ENCODE assay signal across 8 cellular contexts in the genomic region with DNA sequence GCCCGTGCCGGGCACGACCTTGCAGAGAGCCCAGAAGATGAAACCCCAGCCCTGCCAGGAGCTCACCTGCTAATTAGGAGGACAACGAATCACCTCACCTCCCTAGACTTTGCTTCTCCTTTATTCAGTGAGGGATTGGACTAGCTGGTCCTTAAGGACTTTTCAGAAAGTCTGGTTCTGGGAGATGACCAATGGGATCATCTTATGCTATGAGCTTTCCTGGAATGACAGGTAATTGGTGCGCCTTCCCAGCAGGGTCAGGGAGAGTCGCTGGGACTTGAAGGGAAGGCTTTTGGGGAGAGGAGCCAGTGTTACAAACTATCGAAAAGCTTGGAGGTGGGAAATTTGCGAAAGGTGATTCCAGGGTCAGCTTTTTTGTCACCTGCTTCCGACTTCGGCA.
DNase-seq lines count a peak whose midpoint lies in the region; ATAC-seq and TF ChIP-seq lines count a peak whose summit lies in the region.
"Not testable (repeated sequence)": the region's sequence is repeated elsewhere in the genome, so short reads cannot be mapped to it uniquely, and the experiment has no call there.

No MANE protein-coding gene starts in this region.

- H3K79me1 ChIP-seq in IMR-90 (ENCODE audit: low read depth in 1 of 2, low read length in 2 of 2), result not testable (repeated sequence)

- not testable (repeated sequence) for H2BK20ac ChIP-seq in IMR-90 (ENCODE audit: low read depth, low read length)

- H3K27ac ChIP-seq in IMR-90 (ENCODE audit: insufficient read depth, low read length); neural progenitor cell; thymus (ENCODE audit: low read depth): not testable (repeated sequence)

- not testable (repeated sequence) for H3K23ac ChIP-seq in IMR-90 (ENCODE audit: low read depth, low read length)

- POLR2A ChIA-PET in IMR-90 (lab: Charles Lee; ENCODE audit: unreplicated experiment), result not testable (repeated sequence)

- H3K36me3 ChIP-seq in IMR-90 (ENCODE audit: control insufficient read depth, insufficient read depth, low read length); endocrine pancreas (ENCODE audit: control insufficient read depth, insufficient read depth, low read length); neural progenitor cell; thymus (ENCODE audit: control insufficient read depth, insufficient read depth): not testable (repeated sequence)

- TF ChIP-seq CTCF in Calu3 (IDR thresholded peaks at IDR 0.05; ENCODE audit: unreplicated experiment); IMR-90 (conservative IDR thresholded peaks at IDR 0.05; ENCODE audit: low read depth, low read length); neural progenitor cell (IDR thresholded peaks at IDR 0.05): not testable (repeated sequence)

- H2BK15ac ChIP-seq in IMR-90 (ENCODE audit: low read depth, low read length), result not testable (repeated sequence)

- whole genome bisulfite sequencing in IMR-90 (ENCODE audit: extremely low coverage in 2 of 2, insufficient read length in 1 of 2), 2 experiments, result no CpG with 5 or more reads among the region's 10 CpGs
- 47% methylated on average over 9 of the region's 10 CpGs for WGBS in thymus

- DNase-seq in Calu3, result peak; percentile 7
- DNase-seq in IMR-90; activated naive CD4-positive, alpha-beta T cell treated with anti-CD3 and anti-CD28 coated beads for 36 hours; immature natural killer cell: not testable (repeated sequence)
- DNase-seq in OCI-M1 (lab: John Stamatoyannopoulos, UW), result peak; percentile 34
- DNase-seq in neural progenitor cell (ENCODE audit: low spot score), result peak; percentile 9

- dilution Hi-C loops in IMR-90 (cut with HindIII; ENCODE audit: low sequenced_read_pairs, unreplicated experiment), result not testable (repeated sequence)

- not testable (repeated sequence) for H3K14ac ChIP-seq in IMR-90 (replicated peaks; ENCODE audit: low read depth, low read length)

- peak overlapping the region; percentile 99 for H3K4me3 Mint-ChIP-seq in Calu3 (ENCODE audit: low read depth, unreplicated experiment)
- H3K4me3 Mint-ChIP-seq in activated naive CD4-positive, alpha-beta T cell treated with anti-CD3 and anti-CD28 coated beads for 36 hours, result peak overlapping the region; percentile 93
- H3K4me3 Mint-ChIP-seq in immature natural killer cell, result peak overlapping the region; percentile 97 to 99 (median 98)
- peak overlapping the region; percentile 97 for H3K4me3 Mint-ChIP-seq in neural progenitor cell

- CTCF ChIA-PET in Calu3 (lab: Charles Lee); IMR-90 (lab: Yijun Ruan, JAX): not testable (repeated sequence)
- CTCF ChIA-PET in activated naive CD4-positive, alpha-beta T cell treated with anti-CD3 and anti-CD28 coated beads for 36 hours (lab: Charles Lee), result interaction anchor here (1.1 kb wide), 1 partner anchor 212 kb away, joined by 3 read pairs; no protein-coding TSS in a partner anchor

- not testable (repeated sequence) for ATAC-seq in IMR-90 (ENCODE audit: low read depth)

- not testable (repeated sequence) for H2AK9ac ChIP-seq in IMR-90 (replicated peaks; ENCODE audit: low read depth, low read length, poor library complexity)

- H3F3A ChIP-seq in neural progenitor cell (ENCODE audit: low read depth), result not testable (repeated sequence)

- H3K27ac Mint-ChIP-seq in Calu3 (ENCODE audit: unreplicated experiment) (peak overlapping the region; percentile 78), immature natural killer cell (peak overlapping the region in 5 of 6 donors; percentile 19 to 91 (median 89))
- peak overlapping the region; percentile 91 for H3K27ac Mint-ChIP-seq in activated naive CD4-positive, alpha-beta T cell treated with anti-CD3 and anti-CD28 coated beads for 36 hours
- H3K27ac Mint-ChIP-seq in neural progenitor cell, result not testable (repeated sequence)

- not testable (repeated sequence) for H3K4me1 ChIP-seq in IMR-90 (ENCODE audit: control insufficient read depth, insufficient read depth, low read length); endocrine pancreas (ENCODE audit: control insufficient read depth, insufficient read depth, low read length); neural progenitor cell; thymus (ENCODE audit: control insufficient read depth, insufficient read depth, low read length)

- not testable (repeated sequence) for TF ChIP-seq RAD21 in IMR-90 (IDR thresholded peaks at IDR 0.05; ENCODE audit: low read length)

- not testable (repeated sequence) for H3K9me3 Mint-ChIP-seq in Calu3 (ENCODE audit: low read depth, unreplicated experiment); activated naive CD4-positive, alpha-beta T cell treated with anti-CD3 and anti-CD28 coated beads for 36 hours; immature natural killer cell; neural progenitor cell

- H3K9me3 ChIP-seq in IMR-90 (ENCODE audit: control insufficient read depth, insufficient read depth, low read length); endocrine pancreas (ENCODE audit: control insufficient read depth, low read length); neural progenitor cell (ENCODE audit: low read depth); thymus (ENCODE audit: control insufficient read depth): not testable (repeated sequence)

- not testable (repeated sequence) for H2BK120ac ChIP-seq in IMR-90 (ENCODE audit: low read depth, low read length)

- not testable (repeated sequence) for H3K79me2 ChIP-seq in neural progenitor cell (ENCODE audit: low read depth)

- H3K4me1 Mint-ChIP-seq in Calu3 (ENCODE audit: low read depth, unreplicated experiment); neural progenitor cell: not testable (repeated sequence)
- peaks cover 16% of the 10 kb centered on the region for H3K4me1 Mint-ChIP-seq in activated naive CD4-positive, alpha-beta T cell treated with anti-CD3 and anti-CD28 coated beads for 36 hours (ENCODE audit: low read depth)
- H3K4me1 Mint-ChIP-seq in immature natural killer cell, result peaks cover 25 to 29% of the 10 kb centered on the region in 2 donors

- not testable (repeated sequence) for H2AK5ac ChIP-seq in IMR-90 (ENCODE audit: low read depth, low read length)

- not testable (repeated sequence) for H3K27me3 ChIP-seq in IMR-90 (ENCODE audit: control insufficient read depth, insufficient read depth, low read length); endocrine pancreas (ENCODE audit: control insufficient read depth, insufficient read depth, low read length); neural progenitor cell; thymus (ENCODE audit: control insufficient read depth, insufficient read depth)

- in situ Hi-C loops in IMR-90 (cut with MboI; ENCODE audit: low sequenced_read_pairs), result not testable (repeated sequence)

- not testable (repeated sequence) for H4K91ac ChIP-seq in IMR-90 (ENCODE audit: insufficient read depth, low read depth, low read length)

- H2AFZ ChIP-seq in IMR-90 (replicated peaks; ENCODE audit: low read length, poor library complexity) (peak overlapping the region; percentile 92), neural progenitor cell (replicated peaks) (peak overlapping the region; percentile 83)

- H3K4me2 ChIP-seq in IMR-90 (ENCODE audit: low read depth, low read length) (peak overlapping the region; percentile 67), neural progenitor cell (peak overlapping the region; percentile 69)

- H3K4me3 ChIP-seq in IMR-90 (ENCODE audit: insufficient read depth, low read depth, low read length), result peak overlapping the region; percentile 75
- peak overlapping the region; percentile 26 for H3K4me3 ChIP-seq in endocrine pancreas (ENCODE audit: control insufficient read depth, insufficient read depth, low read length)
- peak overlapping the region; percentile 52 for H3K4me3 ChIP-seq in neural progenitor cell
- peak overlapping the region; percentile 50 for H3K4me3 ChIP-seq in thymus (ENCODE audit: low read length)

- TSS peak; percentile 69 for BruUV-seq in Calu3 (replicated peaks; lab: Mats Ljungman, UMichigan)
- not testable (repeated sequence) for BruUV-seq in IMR-90 (replicated peaks; lab: Mats Ljungman, UMichigan)

- not testable (repeated sequence) for H4K5ac ChIP-seq in IMR-90 (ENCODE audit: low read depth, low read length)

- H2BK5ac ChIP-seq in IMR-90 (ENCODE audit: low read depth, low read length, poor library complexity, severe bottlenecking), result not testable (repeated sequence)

- not testable (repeated sequence) for H4K20me1 ChIP-seq in IMR-90 (ENCODE audit: insufficient read depth, low read length); neural progenitor cell (ENCODE audit: low read depth)

- not testable (repeated sequence) for H3K4ac ChIP-seq in IMR-90 (ENCODE audit: low read depth, low read length)

- H3K36me3 Mint-ChIP-seq in Calu3 (ENCODE audit: insufficient read depth, unreplicated experiment), result peaks cover 18% of the 10 kb centered on the region
- H3K36me3 Mint-ChIP-seq in activated naive CD4-positive, alpha-beta T cell treated with anti-CD3 and anti-CD28 coated beads for 36 hours (ENCODE audit: low read depth); immature natural killer cell; neural progenitor cell: not testable (repeated sequence)

- TF ChIP-seq POLR2A in IMR-90 (IDR thresholded peaks at IDR 0.05; ENCODE audit: low read depth, low read length), result not testable (repeated sequence)

- intact Hi-C loops in Calu3 (cut with micrococcal nuclease; ENCODE audit: unreplicated experiment); IMR-90 (cut with micrococcal nuclease): not testable (repeated sequence)
- intact Hi-C loops in activated naive CD4-positive, alpha-beta T cell treated with anti-CD3 and anti-CD28 coated beads for 36 hours (cut with micrococcal nuclease), result loop anchor here (5.0 to 10.0 kb wide), 2 partner anchors 166 to 259 kb away; no protein-coding TSS in a partner anchor

- not testable (repeated sequence) for H3K56ac ChIP-seq in IMR-90 (ENCODE audit: extremely low read depth, insufficient read depth, low read length)

- not testable (repeated sequence) for H3K18ac ChIP-seq in IMR-90 (ENCODE audit: low read depth, low read length)

- H3K9ac ChIP-seq in IMR-90 (ENCODE audit: low read depth, low read length) (peak overlapping the region; percentile 80; the same call in 1 of the 2 replicates), endocrine pancreas (ENCODE audit: control insufficient read depth, insufficient read depth, low read length) (peak overlapping the region; percentile 47)
- H3K9ac ChIP-seq in neural progenitor cell, result not testable (repeated sequence)

- peak overlapping the region in 1 of 2 experiments; percentile 16; a peak in 2 of 4 replicates for H4K8ac ChIP-seq in IMR-90 (ENCODE audit: low read depth in 2 of 2, low read length in 2 of 2)

- not testable (repeated sequence) for H3K9me1 ChIP-seq in IMR-90 (ENCODE audit: insufficient read depth, low read length)

- not testable (repeated sequence) for H3K27me3 Mint-ChIP-seq in Calu3 (ENCODE audit: unreplicated experiment); activated naive CD4-positive, alpha-beta T cell treated with anti-CD3 and anti-CD28 coated beads for 36 hours (ENCODE audit: low read depth); immature natural killer cell (ENCODE audit: low read depth in 3 of 3); neural progenitor cell (ENCODE audit: insufficient read depth, low read depth)
